8 cellular contexts compared by ENCODE assay signal in the genomic region with DNA sequence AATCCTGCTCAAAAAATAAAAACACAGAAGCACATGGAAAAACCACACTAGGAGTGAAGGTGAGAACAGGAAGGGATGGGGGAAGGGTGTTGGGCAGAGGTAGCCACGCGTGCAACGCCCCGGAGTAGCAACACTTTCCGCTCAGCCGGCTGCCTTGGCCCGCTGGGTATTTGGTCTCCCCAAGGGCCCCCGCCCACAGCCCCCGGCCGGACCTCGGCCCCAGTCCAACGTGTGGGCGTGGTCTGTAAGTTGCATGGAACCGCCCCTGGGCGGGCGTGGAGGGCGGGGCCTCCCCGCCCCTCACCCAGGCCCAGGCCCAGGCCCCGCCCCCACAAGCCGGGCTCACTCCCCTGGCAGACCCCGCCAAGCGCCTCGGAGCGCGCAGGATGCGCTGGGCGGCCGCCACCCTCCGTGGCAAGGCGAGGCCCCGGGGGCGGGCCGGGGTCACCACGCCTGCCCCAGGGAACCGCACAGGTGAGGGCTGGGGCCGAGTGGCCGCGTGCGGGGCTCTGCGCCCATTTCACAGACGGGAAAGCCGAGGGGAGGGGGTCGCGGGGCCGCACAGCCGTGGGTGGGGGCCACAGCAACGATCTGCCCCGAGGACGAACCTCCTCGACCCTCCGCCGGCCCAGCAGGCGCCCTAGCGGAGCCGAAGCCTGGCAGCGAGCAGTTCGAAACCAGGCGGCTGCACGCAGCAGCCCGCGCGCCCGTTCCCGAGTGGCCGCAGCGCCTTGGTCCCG. TPM values are rescaled to one million over a fixed set of nuclear protein-coding genes. Genes with fewer than 3 reads are reported as not detected.
A peak's percentile ranks its signal among the peaks of the same experiment; 100 is the strongest.
DNase-seq lines count a peak whose midpoint lies in the region; ATAC-seq lines count a peak whose summit lies in the region.

A gene (plus strand): TSS at position 345 of the 740 bp plus-strand sequence. CDS start 42 bp downstream, at position 387.

- H3K36me3 ChIP-seq in BLaER1 (0 out of 2 replicates have a peak, but pooled peaks cover 5% of the 10 kb centered on the region), mesodermal cell (ENCODE audit: control insufficient read depth, insufficient read depth, low read length) (no peaks in the 10 kb centered on the region)

- H3K4me2 ChIP-seq in BLaER1 = peak within 1 kb of the TSS; percentile 99

- H3K27ac ChIP-seq in BLaER1 = peak within 1 kb of the TSS; percentile 83
- H3K27ac ChIP-seq in mesodermal cell (ENCODE audit: low read depth, low read length, severe bottlenecking) = no peak within 1 kb of the TSS

- peak within 1 kb of the TSS; percentile 79 for H3K4me3 Mint-ChIP-seq in stimulated activated effector memory CD8-positive, alpha-beta T cell treated with anti-CD3 and anti-CD28 coated beads, Interleukin-12 subunit alpha, Interleukin-12 subunit beta, amount 100 ng/mL, for 72 hours

- H3K9ac ChIP-seq in BLaER1 = peak within 1 kb of the TSS; percentile 79

- H3K27me3 ChIP-seq in BLaER1 = no peaks in the 10 kb centered on the region

- ATAC-seq in GM19328 (IDR thresholded peaks at IDR 0.05; ENCODE audit: unreplicated experiment) (peak; percentile 52), HG03558 (IDR thresholded peaks at IDR 0.05; ENCODE audit: extremely low read depth, unreplicated experiment) (peak; percentile 31)
- peak; percentile 74 for ATAC-seq in stimulated activated effector memory CD8-positive, alpha-beta T cell treated with anti-CD3 and anti-CD28 coated beads, Interleukin-12 subunit alpha, Interleukin-12 subunit beta, amount 100 ng/mL, for 72 hours

- no peaks in the 10 kb centered on the region for H4K20me1 ChIP-seq in BLaER1

- WGBS in mesodermal cell (ENCODE audit: insufficient coverage in 2 of 2), 2 experiments = 5 to 8% methylated on average over 46 to 56 of the region's 67 CpGs

- DNase-seq in activated CD4-positive, alpha-beta T cell treated with anti-CD3 and anti-CD28 coated beads for 1 hour = peak; percentile 50
- peak; percentile 12 for DNase-seq in cortex of kidney (lab: John Stamatoyannopoulos, UW)
- DNase-seq in stimulated activated effector memory CD8-positive, alpha-beta T cell treated with anti-CD3 and anti-CD28 coated beads, Interleukin-12 subunit alpha, Interleukin-12 subunit beta, amount 100 ng/mL, for 72 hours (ENCODE audit: low spot score in 2 of 2) = peak; percentile 41 to 80
- DNase-seq in epidermal melanocyte (ENCODE audit: insufficient read length, low spot score) = no peak

- peaks cover 56% of the 10 kb centered on the region for H3K4me1 Mint-ChIP-seq in stimulated activated effector memory CD8-positive, alpha-beta T cell treated with anti-CD3 and anti-CD28 coated beads, Interleukin-12 subunit alpha, Interleukin-12 subunit beta, amount 100 ng/mL, for 72 hours

- H3K4me3 ChIP-seq in BLaER1 = peak within 1 kb of the TSS; percentile 74
- peak within 1 kb of the TSS; percentile 31 for H3K4me3 ChIP-seq in mesodermal cell (ENCODE audit: extremely low read depth, insufficient read depth, low read length, poor library complexity, severe bottlenecking)

- peak within 1 kb of the TSS; percentile 86 for H3K27ac Mint-ChIP-seq in stimulated activated effector memory CD8-positive, alpha-beta T cell treated with anti-CD3 and anti-CD28 coated beads, Interleukin-12 subunit alpha, Interleukin-12 subunit beta, amount 100 ng/mL, for 72 hours

- peaks cover 91% of the 10 kb centered on the region for H3K4me1 ChIP-seq in BLaER1
- no peaks in the 10 kb centered on the region for H3K4me1 ChIP-seq in mesodermal cell (ENCODE audit: control insufficient read depth, insufficient read depth, low read length, poor library complexity, severe bottlenecking)

- no peaks in the 10 kb centered on the region for H3K9me3 ChIP-seq in BLaER1
- no peaks in the 10 kb centered on the region for H3K9me3 ChIP-seq in mesodermal cell (ENCODE audit: control insufficient read depth, low read length)

- H3K9me3 Mint-ChIP-seq in stimulated activated effector memory CD8-positive, alpha-beta T cell treated with anti-CD3 and anti-CD28 coated beads, Interleukin-12 subunit alpha, Interleukin-12 subunit beta, amount 100 ng/mL, for 72 hours = no peaks in the 10 kb centered on the region

- H3K36me3 Mint-ChIP-seq in stimulated activated effector memory CD8-positive, alpha-beta T cell treated with anti-CD3 and anti-CD28 coated beads, Interleukin-12 subunit alpha, Interleukin-12 subunit beta, amount 100 ng/mL, for 72 hours = peaks cover 17% of the 10 kb centered on the region

RNA-seq across cellular contexts. Expression of the gene that starts here (rescaled TPM):
- polyA plus RNA-seq in mesodermal cell (2013, experiment 1 of 2) = 2.0 TPM
- 2.7 TPM for polyA plus RNA-seq in mesodermal cell (2013, experiment 2 of 2)
